14 cellular contexts compared by ENCODE assay signal in genomic region chr6:160248538-160248937, GRCh38. TPM values are rescaled to one million over a fixed set of nuclear protein-coding genes. Genes with fewer than 3 reads are reported as not detected.
A peak's percentile ranks its signal among the peaks of the same experiment; 100 is the strongest.
DNase-seq lines count a peak whose midpoint lies in the region; TF ChIP-seq lines count a peak whose summit lies in the region.
"Had no signal": no experiment of that assay in that cellular context is flagged by ENCODE, and none has a peak within 500 bp of the region (broad histone marks: within the 10 kb centered on the region; RNA-seq: fewer than 3 reads in every experiment).

No MANE protein-coding gene starts in this region.

- no peak overlapping the region for H2BK12ac ChIP-seq in H9 (ENCODE audit: insufficient read length, low read depth, low read length)

- WGBS in H9 (ENCODE audit: extremely low coverage, insufficient read length, low lambda C conversion rate) = no CpG with 5 or more reads among the region's 1 CpG

- H3K79me2 ChIP-seq in H9 (ENCODE audit: insufficient read depth, low read length) = no peaks in the 10 kb centered on the region

- no peaks in the 10 kb centered on the region for H3K23me2 ChIP-seq in H9 (ENCODE audit: insufficient read length, low read depth, low read length, poor library complexity, severe bottlenecking)

- no peak overlapping the region for H2BK20ac ChIP-seq in H9 (ENCODE audit: low read depth, low read length, poor library complexity, severe bottlenecking)

- no peaks in the 10 kb centered on the region for H3K27me3 ChIP-seq in H9 (ENCODE audit: insufficient read depth, low read length)

- no peak overlapping the region for H2BK120ac ChIP-seq in H9 (ENCODE audit: low read depth, low read length, poor library complexity, severe bottlenecking)

- no peak overlapping the region for H2AK5ac ChIP-seq in H9 (ENCODE audit: insufficient read length, low read length)

- no peak overlapping the region for H4K5ac ChIP-seq in H9 (ENCODE audit: insufficient read length, low read depth, low read length)

- peaks cover 71 to 72% of the 10 kb centered on the region in 2 experiments for H3K4me1 Mint-ChIP-seq in H9
- H3K4me1 Mint-ChIP-seq: CD14-positive monocyte; central memory CD8-positive, alpha-beta T cell had no signal

- no peak overlapping the region for H2BK5ac ChIP-seq in H9 (ENCODE audit: insufficient read length, low read length)

- TF ChIP-seq CTCF in H9 (conservative IDR thresholded peaks at IDR 0.05) (no peak), fibroblast of pulmonary artery (IDR thresholded peaks at IDR 0.05; ENCODE audit: low read length, missing control alignments) (no peak)

- no peak overlapping the region for H2BK15ac ChIP-seq in H9 (ENCODE audit: low read depth, low read length)

- H3K4ac ChIP-seq in H9 (ENCODE audit: low read depth, low read length) = no peak overlapping the region

- H2AFZ ChIP-seq in H9 (ENCODE audit: low read length) = no peak overlapping the region

- DNase-seq in H9 (no peak), RPMI7951 (ENCODE audit: low read depth) (peak; percentile 88), fibroblast of pulmonary artery (ENCODE audit: low read depth) (peak; percentile 44), renal cortical epithelial cell (ENCODE audit: low read depth) (peak; percentile 77), C1 segment of cervical spinal cord (lab: John Stamatoyannopoulos, UW) (no peak), NCI-H2171 treated with DMSO at 0.1 percent for 48 hours (lab: John Stamatoyannopoulos, UW) (no peak)
- DNase-seq in stimulated activated CD4-positive, alpha-beta T cell treated with anti-CD3 and anti-CD28 coated beads, Interleukin-4, amount 100 ng/mL, for 24 hours = no peak
- DNase-seq: activated naive CD4-positive, alpha-beta T cell treated with anti-CD3 and anti-CD28 coated beads, Interleukin-2, amount 50 U/mL, for 16 hours; effector memory CD4-positive, alpha-beta T cell; NCI-H1694 treated with DMSO at 0.1 percent for 48 hours; NCI-H524 treated with DMSO at 0.1 percent for 48 hours; pancreas had no signal

- H4K20me1 ChIP-seq in H9 (ENCODE audit: control insufficient read depth, insufficient read depth, insufficient read length) = no peaks in the 10 kb centered on the region

- no peaks in the 10 kb centered on the region for H3K27me3 Mint-ChIP-seq in H9 (ENCODE audit: low read depth)

- no peak overlapping the region for H4K91ac ChIP-seq in H9 (ENCODE audit: insufficient read length, low read depth, low read length)

- H4K8ac ChIP-seq in H9 (replicated peaks; ENCODE audit: insufficient read length, low read depth, low read length) = no peak overlapping the region

- no peak overlapping the region for H3K4me3 Mint-ChIP-seq in H9
- H3K4me3 Mint-ChIP-seq: CD14-positive monocyte; central memory CD8-positive, alpha-beta T cell had no signal

- no peak overlapping the region for H3K14ac ChIP-seq in H9 (ENCODE audit: insufficient read depth, low read length)

- no peaks in the 10 kb centered on the region for H3K36me3 Mint-ChIP-seq in H9 (ENCODE audit: insufficient read depth in 1 of 3, low read depth in 3 of 3)
- H3K36me3 Mint-ChIP-seq: CD14-positive monocyte had no signal

- no peaks in the 10 kb centered on the region for H3K9me3 Mint-ChIP-seq in H9
- H3K9me3 Mint-ChIP-seq: central memory CD8-positive, alpha-beta T cell had no signal

- H3K4me1 ChIP-seq in H9 (ENCODE audit: insufficient read depth, low read length) = peaks cover 23% of the 10 kb centered on the region
- H3K4me1 ChIP-seq: pancreas had no signal

- peak overlapping the region in 2 of 3 experiments; percentile 41 to 93; a peak in 5 of 7 replicates for H3K27ac Mint-ChIP-seq in H9

- no peak overlapping the region for H3K56ac ChIP-seq in H9 (ENCODE audit: insufficient read length, low read depth, low read length)

- H3K27ac ChIP-seq in H9 (ENCODE audit: insufficient read length, low read depth, low read length) = no peak overlapping the region
- H3K27ac ChIP-seq: pancreas had no signal

- no peak overlapping the region for H3T11ph ChIP-seq in H9 (ENCODE audit: low read length)

- H3K9ac ChIP-seq in H9 (ENCODE audit: extremely low read depth, insufficient read length, low read length) = no peak overlapping the region

- H3K4me2 ChIP-seq in H9 (ENCODE audit: insufficient read depth, insufficient read length, low read length) = no peak overlapping the region

- H3K18ac ChIP-seq in H9 (ENCODE audit: insufficient read length, low read depth, low read length) = no peak overlapping the region

- no peaks in the 10 kb centered on the region for H3K79me1 ChIP-seq in H9 (ENCODE audit: insufficient read depth, low read depth, low read length, poor library complexity, severe bottlenecking)

- no peak overlapping the region for H3K4me3 ChIP-seq in fibroblast of pulmonary artery (replicated peaks; ENCODE audit: low read depth, low read length)
- H3K4me3 ChIP-seq: pancreas had no signal

- H3K23ac ChIP-seq in H9 (ENCODE audit: insufficient read length, low read depth, low read length) = no peak overlapping the region

- H3K9me3 ChIP-seq in H9 (ENCODE audit: control insufficient read depth, low read depth, low read length) = no peaks in the 10 kb centered on the region
- H3K9me3 ChIP-seq: pancreas had no signal

RNA-seq across cellular contexts. Expression of gene SLC22A2, which starts 10.1 kb away (rescaled TPM):
- total RNA-seq in H9 (2021) = 0.86 and 1.0 TPM in 2 replicates
- total RNA-seq in RPMI7951 (2014; rRNA removed; shearing (Covaris generic)) = not detected in 2 replicates
- 5.3 and 20.3 TPM in 2 replicates for total RNA-seq in renal cortical epithelial cell
- total RNA-seq: pancreas had no signal

Comparison
In these comparisons a context has a peak if more than half of its experiments do, and no peak if none do; other contexts are left out.
1. DNase-seq: peak in RPMI7951 (single experiment), fibroblast of pulmonary artery (single experiment) and renal cortical epithelial cell (single experiment); none in H9 (single experiment), C1 segment of cervical spinal cord (0 of 14), NCI-H2171 treated with DMSO at 0.1 percent for 48 hours (single experiment) and stimulated activated CD4-positive, alpha-beta T cell treated with anti-CD3 and anti-CD28 coated beads, Interleukin-4, amount 100 ng/mL, for 24 hours (single experiment).